1 cellular context compared by ENCODE assay signal in the genomic region with DNA sequence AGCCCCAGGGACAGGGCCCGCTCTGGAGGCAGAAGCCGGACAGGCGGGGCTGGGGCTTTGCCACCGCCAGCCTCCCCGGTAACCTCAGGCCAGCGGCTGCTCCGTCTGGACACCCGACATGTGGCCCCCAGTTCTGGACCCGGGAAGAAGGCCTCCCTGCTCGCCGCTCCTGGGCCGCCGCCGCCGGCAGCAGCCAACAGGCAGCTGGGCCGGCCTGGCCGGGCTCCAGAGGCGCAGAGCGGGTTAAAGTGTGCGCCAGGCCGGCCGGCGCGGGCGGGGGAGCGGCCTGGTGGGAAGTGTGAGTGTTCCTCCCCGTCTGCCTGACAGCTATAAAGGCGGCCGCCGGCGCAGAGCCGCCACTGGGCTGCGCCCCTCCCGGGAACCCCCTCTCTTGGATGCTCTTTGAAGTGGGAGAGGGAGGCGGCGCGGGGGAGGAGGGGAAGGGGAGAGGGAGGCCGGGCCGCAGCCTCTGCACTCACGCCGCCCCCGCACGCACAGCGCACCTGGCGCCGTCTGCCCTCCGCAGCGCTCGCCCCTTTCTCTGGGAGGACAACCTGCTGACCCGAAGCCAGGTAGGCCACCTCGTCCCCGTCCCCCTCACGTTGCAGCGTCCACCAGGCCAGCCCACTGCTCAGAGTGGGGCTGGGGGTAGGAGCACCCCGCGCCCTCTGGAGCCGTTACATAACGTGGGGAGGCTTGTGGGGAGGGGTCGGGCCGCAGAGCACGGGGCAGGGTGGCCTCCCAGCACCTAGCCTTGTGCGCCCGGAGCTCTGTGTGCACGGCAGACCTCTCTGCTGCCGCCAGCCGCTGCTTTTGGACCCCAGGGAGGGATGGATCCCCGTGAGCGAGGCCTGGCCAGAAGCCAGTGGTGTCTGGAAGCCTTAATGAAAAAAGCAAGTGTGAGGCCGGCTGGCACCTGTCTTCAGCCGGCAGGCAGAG.
TF ChIP-seq lines count a peak whose summit lies in the region.

A gene (plus strand): TSS at position 359 of the 939 bp plus-strand sequence. CDS start 2,009 bp downstream, outside the sequence.

TF ChIP-seq in endothelial cell of umbilical vein, 7 proteins besides CTCF, POLR2A, EP300 and RAD21 (continued from another document):
- peak; percentile 34 for TF ChIP-seq EZH2 (IDR thresholded peaks at IDR 0.05; ENCODE audit: borderline replicate concordance, low read depth, low read length, severe bottlenecking)
